In genomic region chr1:203281851-203282661, GRCh38 we compare ENCODE assay signal across 1 cellular context.
TF ChIP-seq lines count a peak whose summit lies in the region.

No MANE protein-coding gene starts in this region.

TF ChIP-seq in K562, 482 proteins besides CTCF, POLR2A, EP300 and RAD21 (continues in another document):
- no peak for TF ChIP-seq ZC3H8 (IDR thresholded peaks at IDR 0.05)
- TF ChIP-seq SMAD4 (CRISPR knock-in tag; conservative IDR thresholded peaks at IDR 0.05) = no peak
- TF ChIP-seq NELFE (IDR thresholded peaks at IDR 0.05; ENCODE audit: insufficient read depth, insufficient read length) = no peak
- 0 out of 4 replicates have a peak, but pooled peaks of 1 of the 2 experiments have one; percentile 5 for TF ChIP-seq NRF1 (conservative IDR thresholded peaks at IDR 0.05 in 1 of 2, IDR thresholded peaks at IDR 0.05 in 1 of 2)
- TF ChIP-seq LEF1 (IDR thresholded peaks at IDR 0.05) = no peak
- no peak for TF ChIP-seq ZC3H11A (IDR thresholded peaks at IDR 0.05; ENCODE audit: low read depth, low read length)
- TF ChIP-seq RFX1 (IDR thresholded peaks at IDR 0.05) = no peak
- no peak for TF ChIP-seq ZNF12 (CRISPR knock-in tag; IDR thresholded peaks at IDR 0.05)
- TF ChIP-seq BMI1 (IDR thresholded peaks at IDR 0.05; ENCODE audit: low read length) = no peak
- TF ChIP-seq MCM2 (IDR thresholded peaks at IDR 0.05; ENCODE audit: low read depth) = no peak
- no peak for TF ChIP-seq ZNF146 (CRISPR knock-in tag; IDR thresholded peaks at IDR 0.05; ENCODE audit: unreplicated experiment)
- TF ChIP-seq, protein P1, sequence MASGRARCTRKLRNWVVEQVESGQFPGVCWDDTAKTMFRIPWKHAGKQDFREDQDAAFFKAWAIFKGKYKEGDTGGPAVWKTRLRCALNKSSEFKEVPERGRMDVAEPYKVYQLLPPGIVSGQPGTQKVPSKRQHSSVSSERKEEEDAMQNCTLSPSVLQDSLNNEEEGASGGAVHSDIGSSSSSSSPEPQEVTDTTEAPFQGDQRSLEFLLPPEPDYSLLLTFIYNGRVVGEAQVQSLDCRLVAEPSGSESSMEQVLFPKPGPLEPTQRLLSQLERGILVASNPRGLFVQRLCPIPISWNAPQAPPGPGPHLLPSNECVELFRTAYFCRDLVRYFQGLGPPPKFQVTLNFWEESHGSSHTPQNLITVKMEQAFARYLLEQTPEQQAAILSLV (tag; IDR thresholded peaks at IDR 0.05) = no peak
- TF ChIP-seq THRAP3 (IDR thresholded peaks at IDR 0.05; ENCODE audit: borderline replicate concordance) = no peak
- TF ChIP-seq SMC3 (conservative IDR thresholded peaks at IDR 0.05; ENCODE audit: insufficient read depth, low read depth, low read length) = no peak
- TF ChIP-seq TAF1 (IDR thresholded peaks at IDR 0.05; ENCODE audit: control insufficient read depth, extremely low read depth, insufficient read depth, low read length, severe bottlenecking) = no peak
- TF ChIP-seq NFE2 (IDR thresholded peaks at IDR 0.05; ENCODE audit: low read depth) = no peak
- no peak for TF ChIP-seq HNRNPUL1 (IDR thresholded peaks at IDR 0.05; ENCODE audit: low read length)
- 0 out of 2 replicates have a peak, but pooled peaks have one; percentile 29 for TF ChIP-seq ATF7 (IDR thresholded peaks at IDR 0.05)
- TF ChIP-seq CREBBP (IDR thresholded peaks at IDR 0.05; ENCODE audit: low read depth, low read length) = no peak
- no peak for TF ChIP-seq SRF (CRISPR knock-in tag; IDR thresholded peaks at IDR 0.05)
- no peak for TF ChIP-seq ZNF134 (CRISPR knock-in tag; conservative IDR thresholded peaks at IDR 0.05)
- TF ChIP-seq MAZ (CRISPR knock-in tag; conservative IDR thresholded peaks at IDR 0.05 in 1 of 2, IDR thresholded peaks at IDR 0.05 in 1 of 2) = no peak
- TF ChIP-seq, protein P2, sequence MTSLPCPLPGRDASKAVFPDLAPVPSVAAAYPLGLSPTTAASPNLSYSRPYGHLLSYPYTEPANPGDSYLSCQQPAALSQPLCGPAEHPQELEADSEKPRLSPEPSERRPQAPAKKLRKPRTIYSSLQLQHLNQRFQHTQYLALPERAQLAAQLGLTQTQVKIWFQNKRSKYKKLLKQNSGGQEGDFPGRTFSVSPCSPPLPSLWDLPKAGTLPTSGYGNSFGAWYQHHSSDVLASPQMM (CRISPR knock-in tag; IDR thresholded peaks at IDR 0.05) = no peak
- TF ChIP-seq KDM4B (IDR thresholded peaks at IDR 0.05; ENCODE audit: borderline replicate concordance in 2 of 2, low read depth in 1 of 2) = no peak
- TF ChIP-seq TEAD2 (tag; IDR thresholded peaks at IDR 0.05) = no peak
- TF ChIP-seq KAT2B (IDR thresholded peaks at IDR 0.05; ENCODE audit: low read depth, low read length) = no peak
- no peak for TF ChIP-seq SPI1 (IDR thresholded peaks at IDR 0.05; ENCODE audit: borderline replicate concordance, low read depth, low read length)
- TF ChIP-seq PRMT5 (CRISPR knock-in tag; IDR thresholded peaks at IDR 0.05) = no peak
- TF ChIP-seq DACH1 (IDR thresholded peaks at IDR 0.05; ENCODE audit: partially characterized antibody) = no peak
- TF ChIP-seq HDAC6 (IDR thresholded peaks at IDR 0.05; ENCODE audit: low read depth, low read length) = no peak
- no peak for TF ChIP-seq ZBTB8A (IDR thresholded peaks at IDR 0.05; ENCODE audit: partially characterized antibody)
- no peak for TF ChIP-seq CREB1 (IDR thresholded peaks at IDR 0.05)
- TF ChIP-seq CREB1 (CRISPR knock-in tag; IDR thresholded peaks at IDR 0.05) = peak; percentile 8; the same call in 1 of the 2 replicates
- TF ChIP-seq ZNF518B (CRISPR knock-in tag; IDR thresholded peaks at IDR 0.05) = no peak
- TF ChIP-seq, protein P3, sequence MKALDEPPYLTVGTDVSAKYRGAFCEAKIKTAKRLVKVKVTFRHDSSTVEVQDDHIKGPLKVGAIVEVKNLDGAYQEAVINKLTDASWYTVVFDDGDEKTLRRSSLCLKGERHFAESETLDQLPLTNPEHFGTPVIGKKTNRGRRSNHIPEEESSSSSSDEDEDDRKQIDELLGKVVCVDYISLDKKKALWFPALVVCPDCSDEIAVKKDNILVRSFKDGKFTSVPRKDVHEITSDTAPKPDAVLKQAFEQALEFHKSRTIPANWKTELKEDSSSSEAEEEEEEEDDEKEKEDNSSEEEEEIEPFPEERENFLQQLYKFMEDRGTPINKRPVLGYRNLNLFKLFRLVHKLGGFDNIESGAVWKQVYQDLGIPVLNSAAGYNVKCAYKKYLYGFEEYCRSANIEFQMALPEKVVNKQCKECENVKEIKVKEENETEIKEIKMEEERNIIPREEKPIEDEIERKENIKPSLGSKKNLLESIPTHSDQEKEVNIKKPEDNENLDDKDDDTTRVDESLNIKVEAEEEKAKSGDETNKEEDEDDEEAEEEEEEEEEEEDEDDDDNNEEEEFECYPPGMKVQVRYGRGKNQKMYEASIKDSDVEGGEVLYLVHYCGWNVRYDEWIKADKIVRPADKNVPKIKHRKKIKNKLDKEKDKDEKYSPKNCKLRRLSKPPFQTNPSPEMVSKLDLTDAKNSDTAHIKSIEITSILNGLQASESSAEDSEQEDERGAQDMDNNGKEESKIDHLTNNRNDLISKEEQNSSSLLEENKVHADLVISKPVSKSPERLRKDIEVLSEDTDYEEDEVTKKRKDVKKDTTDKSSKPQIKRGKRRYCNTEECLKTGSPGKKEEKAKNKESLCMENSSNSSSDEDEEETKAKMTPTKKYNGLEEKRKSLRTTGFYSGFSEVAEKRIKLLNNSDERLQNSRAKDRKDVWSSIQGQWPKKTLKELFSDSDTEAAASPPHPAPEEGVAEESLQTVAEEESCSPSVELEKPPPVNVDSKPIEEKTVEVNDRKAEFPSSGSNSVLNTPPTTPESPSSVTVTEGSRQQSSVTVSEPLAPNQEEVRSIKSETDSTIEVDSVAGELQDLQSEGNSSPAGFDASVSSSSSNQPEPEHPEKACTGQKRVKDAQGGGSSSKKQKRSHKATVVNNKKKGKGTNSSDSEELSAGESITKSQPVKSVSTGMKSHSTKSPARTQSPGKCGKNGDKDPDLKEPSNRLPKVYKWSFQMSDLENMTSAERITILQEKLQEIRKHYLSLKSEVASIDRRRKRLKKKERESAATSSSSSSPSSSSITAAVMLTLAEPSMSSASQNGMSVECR (CRISPR knock-in tag; IDR thresholded peaks at IDR 0.05) = no peak
- TF ChIP-seq, protein P4, sequence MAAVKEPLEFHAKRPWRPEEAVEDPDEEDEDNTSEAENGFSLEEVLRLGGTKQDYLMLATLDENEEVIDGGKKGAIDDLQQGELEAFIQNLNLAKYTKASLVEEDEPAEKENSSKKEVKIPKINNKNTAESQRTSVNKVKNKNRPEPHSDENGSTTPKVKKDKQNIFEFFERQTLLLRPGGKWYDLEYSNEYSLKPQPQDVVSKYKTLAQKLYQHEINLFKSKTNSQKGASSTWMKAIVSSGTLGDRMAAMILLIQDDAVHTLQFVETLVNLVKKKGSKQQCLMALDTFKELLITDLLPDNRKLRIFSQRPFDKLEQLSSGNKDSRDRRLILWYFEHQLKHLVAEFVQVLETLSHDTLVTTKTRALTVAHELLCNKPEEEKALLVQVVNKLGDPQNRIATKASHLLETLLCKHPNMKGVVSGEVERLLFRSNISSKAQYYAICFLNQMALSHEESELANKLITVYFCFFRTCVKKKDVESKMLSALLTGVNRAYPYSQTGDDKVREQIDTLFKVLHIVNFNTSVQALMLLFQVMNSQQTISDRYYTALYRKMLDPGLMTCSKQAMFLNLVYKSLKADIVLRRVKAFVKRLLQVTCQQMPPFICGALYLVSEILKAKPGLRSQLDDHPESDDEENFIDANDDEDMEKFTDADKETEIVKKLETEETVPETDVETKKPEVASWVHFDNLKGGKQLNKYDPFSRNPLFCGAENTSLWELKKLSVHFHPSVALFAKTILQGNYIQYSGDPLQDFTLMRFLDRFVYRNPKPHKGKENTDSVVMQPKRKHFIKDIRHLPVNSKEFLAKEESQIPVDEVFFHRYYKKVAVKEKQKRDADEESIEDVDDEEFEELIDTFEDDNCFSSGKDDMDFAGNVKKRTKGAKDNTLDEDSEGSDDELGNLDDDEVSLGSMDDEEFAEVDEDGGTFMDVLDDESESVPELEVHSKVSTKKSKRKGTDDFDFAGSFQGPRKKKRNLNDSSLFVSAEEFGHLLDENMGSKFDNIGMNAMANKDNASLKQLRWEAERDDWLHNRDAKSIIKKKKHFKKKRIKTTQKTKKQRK (IDR thresholded peaks at IDR 0.05; ENCODE audit: borderline replicate concordance, low read depth, low read length) = no peak
- no peak for TF ChIP-seq ADNP (tag; IDR thresholded peaks at IDR 0.05)
- no peak for TF ChIP-seq POU5F1 (IDR thresholded peaks at IDR 0.05; ENCODE audit: borderline replicate concordance, low read depth, low read length, partially characterized antibody)
- TF ChIP-seq CEBPB (tag; IDR thresholded peaks at IDR 0.05) = 0 out of 2 replicates have a peak, but pooled peaks have one; percentile 24
- TF ChIP-seq TRIM24 (IDR thresholded peaks at IDR 0.05) = no peak
- peak; percentile 42; the same call in 1 of the 2 replicates for TF ChIP-seq CTBP1 (IDR thresholded peaks at IDR 0.05; ENCODE audit: borderline replicate concordance)
- TF ChIP-seq POLR2H (tag; IDR thresholded peaks at IDR 0.05; ENCODE audit: low read depth) = no peak
- no peak for TF ChIP-seq HLTF (IDR thresholded peaks at IDR 0.05)
- no peak for TF ChIP-seq MTA2 (IDR thresholded peaks at IDR 0.05; ENCODE audit: low read depth)
- TF ChIP-seq RBBP5 (IDR thresholded peaks at IDR 0.05; ENCODE audit: borderline replicate concordance, insufficient read depth, low read length, poor library complexity, severe bottlenecking) = peak; percentile 1
- TF ChIP-seq RFX7 (CRISPR knock-in tag; IDR thresholded peaks at IDR 0.05) = no peak
- TF ChIP-seq MAFF (IDR thresholded peaks at IDR 0.05; ENCODE audit: low read length) = no peak
- no peak for TF ChIP-seq EHMT2 (IDR thresholded peaks at IDR 0.05)
- TF ChIP-seq, protein P5, sequence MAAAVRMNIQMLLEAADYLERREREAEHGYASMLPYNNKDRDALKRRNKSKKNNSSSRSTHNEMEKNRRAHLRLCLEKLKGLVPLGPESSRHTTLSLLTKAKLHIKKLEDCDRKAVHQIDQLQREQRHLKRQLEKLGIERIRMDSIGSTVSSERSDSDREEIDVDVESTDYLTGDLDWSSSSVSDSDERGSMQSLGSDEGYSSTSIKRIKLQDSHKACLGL (CRISPR knock-in tag; IDR thresholded peaks at IDR 0.05; ENCODE audit: borderline replicate concordance, poor library complexity, severe bottlenecking) = no peak
- no peak for TF ChIP-seq BCL6 (CRISPR knock-in tag; IDR thresholded peaks at IDR 0.05)
- no peak for TF ChIP-seq MED1 (CRISPR knock-in tag; IDR thresholded peaks at IDR 0.05; ENCODE audit: borderline replicate concordance)
- TF ChIP-seq, protein P6, sequence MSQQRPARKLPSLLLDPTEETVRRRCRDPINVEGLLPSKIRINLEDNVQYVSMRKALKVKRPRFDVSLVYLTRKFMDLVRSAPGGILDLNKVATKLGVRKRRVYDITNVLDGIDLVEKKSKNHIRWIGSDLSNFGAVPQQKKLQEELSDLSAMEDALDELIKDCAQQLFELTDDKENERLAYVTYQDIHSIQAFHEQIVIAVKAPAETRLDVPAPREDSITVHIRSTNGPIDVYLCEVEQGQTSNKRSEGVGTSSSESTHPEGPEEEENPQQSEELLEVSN (IDR thresholded peaks at IDR 0.05; ENCODE audit: borderline replicate concordance in 1 of 2, extremely low read depth in 1 of 2, insufficient read depth in 1 of 2, insufficient read length in 1 of 2, low read depth in 1 of 2, low read length in 1 of 2, poor library complexity in 1 of 2, severe bottlenecking in 1 of 2) = no peak
